ENCODE assay signal across 1 cellular context in genomic region chr1:41238311-41239094, GRCh38.
TF ChIP-seq lines count a peak whose summit lies in the region.

No MANE protein-coding gene starts in this region.

TF ChIP-seq in K562, 482 proteins besides CTCF, POLR2A, EP300 and RAD21 (continued from another document and continues in another):
- peak; percentile 57; the same call in 1 of the 2 replicates for TF ChIP-seq POLR2AphosphoS5 (IDR thresholded peaks at IDR 0.05; ENCODE audit: control insufficient read depth, insufficient read depth, low read depth, low read length)
- TF ChIP-seq ETV6 (IDR thresholded peaks at IDR 0.05; ENCODE audit: borderline replicate concordance in 1 of 2, low read depth in 2 of 2, low read length in 1 of 2), result no peak
- no peak for TF ChIP-seq ETV6 (CRISPR knock-in tag; IDR thresholded peaks at IDR 0.05; ENCODE audit: borderline replicate concordance)
- TF ChIP-seq ZNF277 (CRISPR knock-in tag; IDR thresholded peaks at IDR 0.05; ENCODE audit: borderline replicate concordance), result no peak
- TF ChIP-seq ZBTB43 (CRISPR knock-in tag; IDR thresholded peaks at IDR 0.05), result no peak
- no peak for TF ChIP-seq BCL6 (CRISPR knock-in tag; IDR thresholded peaks at IDR 0.05)
- TF ChIP-seq EGR1 (conservative IDR thresholded peaks at IDR 0.05), result peak; percentile 54
- peak; percentile 89 for TF ChIP-seq SMARCA4 (IDR thresholded peaks at IDR 0.05)
- TF ChIP-seq CTBP1 (IDR thresholded peaks at IDR 0.05; ENCODE audit: borderline replicate concordance), result peak; percentile 85
- no peak for TF ChIP-seq ZNF184 (CRISPR knock-in tag; IDR thresholded peaks at IDR 0.05)
- TF ChIP-seq NCOR1 (IDR thresholded peaks at IDR 0.05), result peak; percentile 64; the same call in 1 of the 2 replicates
- TF ChIP-seq, protein P1, sequence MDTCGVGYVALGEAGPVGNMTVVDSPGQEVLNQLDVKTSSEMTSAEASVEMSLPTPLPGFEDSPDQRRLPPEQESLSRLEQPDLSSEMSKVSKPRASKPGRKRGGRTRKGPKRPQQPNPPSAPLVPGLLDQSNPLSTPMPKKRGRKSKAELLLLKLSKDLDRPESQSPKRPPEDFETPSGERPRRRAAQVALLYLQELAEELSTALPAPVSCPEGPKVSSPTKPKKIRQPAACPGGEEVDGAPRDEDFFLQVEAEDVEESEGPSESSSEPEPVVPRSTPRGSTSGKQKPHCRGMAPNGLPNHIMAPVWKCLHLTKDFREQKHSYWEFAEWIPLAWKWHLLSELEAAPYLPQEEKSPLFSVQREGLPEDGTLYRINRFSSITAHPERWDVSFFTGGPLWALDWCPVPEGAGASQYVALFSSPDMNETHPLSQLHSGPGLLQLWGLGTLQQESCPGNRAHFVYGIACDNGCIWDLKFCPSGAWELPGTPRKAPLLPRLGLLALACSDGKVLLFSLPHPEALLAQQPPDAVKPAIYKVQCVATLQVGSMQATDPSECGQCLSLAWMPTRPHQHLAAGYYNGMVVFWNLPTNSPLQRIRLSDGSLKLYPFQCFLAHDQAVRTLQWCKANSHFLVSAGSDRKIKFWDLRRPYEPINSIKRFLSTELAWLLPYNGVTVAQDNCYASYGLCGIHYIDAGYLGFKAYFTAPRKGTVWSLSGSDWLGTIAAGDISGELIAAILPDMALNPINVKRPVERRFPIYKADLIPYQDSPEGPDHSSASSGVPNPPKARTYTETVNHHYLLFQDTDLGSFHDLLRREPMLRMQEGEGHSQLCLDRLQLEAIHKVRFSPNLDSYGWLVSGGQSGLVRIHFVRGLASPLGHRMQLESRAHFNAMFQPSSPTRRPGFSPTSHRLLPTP (IDR thresholded peaks at IDR 0.05; ENCODE audit: borderline replicate concordance, extremely low read depth, insufficient read length), result no peak
- peak; percentile 98 for TF ChIP-seq KDM1A (IDR thresholded peaks at IDR 0.05)
- TF ChIP-seq, protein P2, sequence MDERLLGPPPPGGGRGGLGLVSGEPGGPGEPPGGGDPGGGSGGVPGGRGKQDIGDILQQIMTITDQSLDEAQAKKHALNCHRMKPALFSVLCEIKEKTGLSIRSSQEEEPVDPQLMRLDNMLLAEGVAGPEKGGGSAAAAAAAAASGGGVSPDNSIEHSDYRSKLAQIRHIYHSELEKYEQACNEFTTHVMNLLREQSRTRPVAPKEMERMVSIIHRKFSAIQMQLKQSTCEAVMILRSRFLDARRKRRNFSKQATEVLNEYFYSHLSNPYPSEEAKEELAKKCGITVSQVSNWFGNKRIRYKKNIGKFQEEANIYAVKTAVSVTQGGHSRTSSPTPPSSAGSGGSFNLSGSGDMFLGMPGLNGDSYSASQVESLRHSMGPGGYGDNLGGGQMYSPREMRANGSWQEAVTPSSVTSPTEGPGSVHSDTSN (CRISPR knock-in tag; IDR thresholded peaks at IDR 0.05; ENCODE audit: low read depth), result no peak
- TF ChIP-seq, protein P2 (tag; conservative IDR thresholded peaks at IDR 0.05; ENCODE audit: low read depth), result peak; percentile 80
- TF ChIP-seq KDM2B (CRISPR knock-in tag; IDR thresholded peaks at IDR 0.05), result no peak
- peak; percentile 51; the same call in 1 of the 2 replicates for TF ChIP-seq CC2D1A (IDR thresholded peaks at IDR 0.05)
- TF ChIP-seq ZNF561 (CRISPR knock-in tag; conservative IDR thresholded peaks at IDR 0.05), result no peak
- TF ChIP-seq SMAD3 (CRISPR knock-in tag; conservative IDR thresholded peaks at IDR 0.05), result no peak
- peak; percentile 40 for TF ChIP-seq PHF20 (IDR thresholded peaks at IDR 0.05; ENCODE audit: partially characterized antibody)
- peak; percentile 42; the same call in 1 of the 2 replicates for TF ChIP-seq ZNF316 (IDR thresholded peaks at IDR 0.05)
- no peak for TF ChIP-seq KLF6 (CRISPR knock-in tag; IDR thresholded peaks at IDR 0.05; ENCODE audit: borderline replicate concordance)
- TF ChIP-seq BCOR (IDR thresholded peaks at IDR 0.05), result 0 out of 2 replicates have a peak, but pooled peaks have one; percentile 57
- TF ChIP-seq, protein P3, sequence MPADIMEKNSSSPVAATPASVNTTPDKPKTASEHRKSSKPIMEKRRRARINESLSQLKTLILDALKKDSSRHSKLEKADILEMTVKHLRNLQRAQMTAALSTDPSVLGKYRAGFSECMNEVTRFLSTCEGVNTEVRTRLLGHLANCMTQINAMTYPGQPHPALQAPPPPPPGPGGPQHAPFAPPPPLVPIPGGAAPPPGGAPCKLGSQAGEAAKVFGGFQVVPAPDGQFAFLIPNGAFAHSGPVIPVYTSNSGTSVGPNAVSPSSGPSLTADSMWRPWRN (IDR thresholded peaks at IDR 0.05; ENCODE audit: low read depth), result 0 out of 2 replicates have a peak, but pooled peaks have one; percentile 36
- TF ChIP-seq CSDE1 (IDR thresholded peaks at IDR 0.05), result no peak
- no peak for TF ChIP-seq STAG1 (CRISPR knock-in tag; IDR thresholded peaks at IDR 0.05; ENCODE audit: borderline replicate concordance)
- TF ChIP-seq SMARCE1 (IDR thresholded peaks at IDR 0.05), result peak; percentile 91
- no peak for TF ChIP-seq SOX6 (IDR thresholded peaks at IDR 0.05)
- no peak for TF ChIP-seq KDM5B (IDR thresholded peaks at IDR 0.05; ENCODE audit: insufficient replicate concordance, low read depth, low read length)
- TF ChIP-seq TAF15 (IDR thresholded peaks at IDR 0.05; ENCODE audit: low read depth, low read length), result no peak
- no peak for TF ChIP-seq ZNF655 (CRISPR knock-in tag; IDR thresholded peaks at IDR 0.05)
- no peak for TF ChIP-seq ZNF764 (CRISPR knock-in tag; IDR thresholded peaks at IDR 0.05; ENCODE audit: low read depth)
- TF ChIP-seq AFF1 (IDR thresholded peaks at IDR 0.05; ENCODE audit: low read depth in 1 of 2, partially characterized antibody in 2 of 2), result no peak
- no peak for TF ChIP-seq TAF1 (IDR thresholded peaks at IDR 0.05; ENCODE audit: control insufficient read depth, extremely low read depth, insufficient read depth, low read length, severe bottlenecking)
- peak; percentile 13; the same call in 1 of the 2 replicates for TF ChIP-seq ATF7 (IDR thresholded peaks at IDR 0.05)
- peak; percentile 95 for TF ChIP-seq ZEB2 (IDR thresholded peaks at IDR 0.05)
- no peak for TF ChIP-seq CREB3 (tag; conservative IDR thresholded peaks at IDR 0.05; ENCODE audit: low read depth)
- TF ChIP-seq, protein P4, sequence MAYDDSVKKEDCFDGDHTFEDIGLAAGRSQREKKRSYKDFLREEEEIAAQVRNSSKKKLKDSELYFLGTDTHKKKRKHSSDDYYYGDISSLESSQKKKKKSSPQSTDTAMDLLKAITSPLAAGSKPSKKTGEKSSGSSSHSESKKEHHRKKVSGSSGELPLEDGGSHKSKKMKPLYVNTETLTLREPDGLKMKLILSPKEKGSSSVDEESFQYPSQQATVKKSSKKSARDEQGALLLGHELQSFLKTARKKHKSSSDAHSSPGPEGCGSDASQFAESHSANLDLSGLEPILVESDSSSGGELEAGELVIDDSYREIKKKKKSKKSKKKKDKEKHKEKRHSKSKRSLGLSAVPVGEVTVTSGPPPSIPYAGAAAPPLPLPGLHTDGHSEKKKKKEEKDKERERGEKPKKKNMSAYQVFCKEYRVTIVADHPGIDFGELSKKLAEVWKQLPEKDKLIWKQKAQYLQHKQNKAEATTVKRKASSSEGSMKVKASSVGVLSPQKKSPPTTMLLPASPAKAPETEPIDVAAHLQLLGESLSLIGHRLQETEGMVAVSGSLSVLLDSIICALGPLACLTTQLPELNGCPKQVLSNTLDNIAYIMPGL (CRISPR knock-in tag; IDR thresholded peaks at IDR 0.05), result no peak
- TF ChIP-seq HDAC8 (tag; IDR thresholded peaks at IDR 0.05), result no peak
- peak; percentile 62 for TF ChIP-seq NFIC (IDR thresholded peaks at IDR 0.05)
- no peak for TF ChIP-seq ZKSCAN1 (IDR thresholded peaks at IDR 0.05; ENCODE audit: low read depth, low read length)
- TF ChIP-seq E2F4 (CRISPR knock-in tag; IDR thresholded peaks at IDR 0.05; ENCODE audit: low read depth), result no peak
- no peak for TF ChIP-seq FOS (IDR thresholded peaks at IDR 0.05; ENCODE audit: extremely low read depth, insufficient read length)
- no peak for TF ChIP-seq NR2C1 (IDR thresholded peaks at IDR 0.05)
- TF ChIP-seq NR2C1 (tag; IDR thresholded peaks at IDR 0.05), result no peak
- no peak for TF ChIP-seq HMG20A (CRISPR knock-in tag; conservative IDR thresholded peaks at IDR 0.05)
- no peak for TF ChIP-seq CBFB (CRISPR knock-in tag; IDR thresholded peaks at IDR 0.05)
